Comparison of ENCODE assay signal across 22 cellular contexts in genomic region chr1:227253065-227253464, GRCh38.
"Had no signal": no experiment of that assay in that cellular context is flagged by ENCODE, and none has a peak within 500 bp of the region (broad histone marks: within the 10 kb centered on the region; RNA-seq: fewer than 3 reads in every experiment).

No MANE protein-coding gene starts in this region.

- ATAC-seq: foreskin keratinocyte, gastroesophageal sphincter, heart left ventricle, left cardiac atrium, left lung, left ventricle myocardium superior, lower lobe of right lung, mucosa of descending colon had no signal

- FAIRE-seq: colon, endothelial cell of umbilical vein, frontal cortex, keratinocyte had no signal

- H3K9me3 ChIP-seq: esophagus muscularis mucosa, gastroesophageal sphincter, left lung, lower lobe of right lung, mucosa of descending colon had no signal

- H3K4me3 ChIP-seq: coronary artery, dorsolateral prefrontal cortex, esophagus muscularis mucosa, gastroesophageal sphincter, heart left ventricle, hepatocyte, left lung, lower lobe of right lung, mucosa of descending colon had no signal

- DNase-seq: dermis blood vessel endothelial cell; dorsolateral prefrontal cortex; effector CD4-positive, alpha-beta T cell; effector memory CD4-positive, alpha-beta T cell; foreskin keratinocyte; heart left ventricle; left cardiac atrium; left lung; left ventricle myocardium superior; lower lobe of right lung; mesenchymal stem cell; mucosa of descending colon; naive B cell had no signal

- H3K27ac Mint-ChIP-seq: mesothelial cell of epicardium had no signal

- H3K27me3 ChIP-seq: dorsolateral prefrontal cortex, esophagus muscularis mucosa, foreskin keratinocyte, gastroesophageal sphincter, heart left ventricle, hepatocyte, left lung had no signal

- H3K4me1 ChIP-seq: esophagus muscularis mucosa, gastroesophageal sphincter, left lung, lower lobe of right lung had no signal

- H3K4me1 Mint-ChIP-seq: naive B cell had no signal

- H3K36me3 Mint-ChIP-seq: naive B cell had no signal

- H3K4me3 Mint-ChIP-seq: mesothelial cell of epicardium, naive B cell had no signal

- H3K4me2 ChIP-seq: hepatocyte had no signal

- H3K36me3 ChIP-seq: gastroesophageal sphincter, left lung, lower lobe of right lung had no signal

- H3K27ac ChIP-seq: coronary artery, esophagus muscularis mucosa, foreskin keratinocyte, gastroesophageal sphincter, heart left ventricle, hepatocyte, left lung, lower lobe of right lung had no signal

- H2AFZ ChIP-seq: hepatocyte had no signal
